33 cellular contexts compared by ENCODE assay signal in the genomic region with DNA sequence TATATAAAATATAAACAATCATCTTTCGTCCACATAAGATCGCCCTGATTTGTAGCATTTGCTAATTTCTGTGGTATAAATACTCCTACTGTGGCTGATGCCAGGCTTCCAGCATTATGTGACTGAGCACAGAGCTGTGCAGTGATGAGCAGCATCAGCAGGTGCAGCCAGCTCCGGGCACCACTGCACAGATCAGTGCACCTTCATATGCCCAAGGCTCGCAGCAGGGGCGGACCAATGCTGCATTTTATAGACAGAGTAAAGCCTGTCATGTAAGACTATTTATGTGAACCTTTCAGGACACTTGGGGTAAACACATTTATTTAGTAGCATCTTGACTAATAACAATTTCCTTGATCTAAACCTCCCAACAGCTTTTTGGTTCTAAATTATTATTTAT.
"Had no signal": no experiment of that assay in that cellular context is flagged by ENCODE, and none has a peak within 500 bp of the region (broad histone marks: within the 10 kb centered on the region; RNA-seq: fewer than 3 reads in every experiment).

No MANE protein-coding gene starts in this region.

- DNase-seq: activated CD4-positive, alpha-beta memory T cell treated with anti-CD3 and anti-CD28 coated beads for 36 hours; activated CD4-positive, alpha-beta T cell treated with anti-CD3 and anti-CD28 coated beads for 36 hours; activated CD4-positive, alpha-beta T cell treated with anti-CD3 and anti-CD28 coated beads, Interleukin-2, amount 10 ng/mL, durations not matched to agents 24 days and 14 days; activated CD4-positive, CD25-positive, alpha-beta regulatory T cell; activated CD4-positive, CD25-positive, alpha-beta regulatory T cell treated with anti-CD3 and anti-CD28 coated beads, Interleukin-2, amount 50 U/mL, for 72 hours; activated CD8-positive, alpha-beta memory T cell treated with anti-CD3 and anti-CD28 coated beads, Interleukin-2, amount 10 ng/mL, durations not matched to agents 7 days and 5 days; activated CD8-positive, alpha-beta memory T cell treated with anti-CD3 and anti-CD28 coated beads, Interleukin-2, amount 50 U/mL, for 4 hours; activated CD8-positive, alpha-beta T cell treated with anti-CD3 and anti-CD28 coated beads, Interleukin-2, amount 10 ng/mL, durations not matched to agents 7 days and 5 days; activated effector memory CD4-positive, alpha-beta T cell treated with Interleukin-2 at 50 U/mL for 16 hours; activated gamma-delta T cell treated with Interleukin-2 at 50 U/mL for 16 hours; activated naive CD4-positive, alpha-beta T cell treated with anti-CD3 and anti-CD28 coated beads, Interleukin-2, amount 50 U/mL, for 16 hours; activated naive CD4-positive, alpha-beta T cell treated with Interleukin-2 at 50 U/mL for 16 hours; activated T-cell treated with anti-CD3 and anti-CD28 coated beads, Interleukin-2, amount 50 U/mL, for 1 hour; amniotic stem cell; anterior cingulate cortex; caudate nucleus; cortex of kidney; dermis blood vessel endothelial cell; effector CD4-positive, alpha-beta T cell; effector memory CD8-positive, alpha-beta T cell; erythroblast; foreskin keratinocyte; gastrocnemius medialis; glutamatergic neuron; T-helper 17 cell; T1000; WERI-Rb-1 had no signal

- H3K9me3 Mint-ChIP-seq: activated CD4-positive, alpha-beta memory T cell treated with anti-CD3 and anti-CD28 coated beads for 36 hours; activated CD4-positive, alpha-beta T cell treated with anti-CD3 and anti-CD28 coated beads, Interleukin-2, amount 10 ng/mL, durations not matched to agents 24 days and 14 days; activated T-helper 17 cell treated with anti-CD3 and anti-CD28 coated beads, Interleukin-2, amount 50 U/mL, for 72 hours; effector memory CD8-positive, alpha-beta T cell; T-helper 2 cell treated with Interferon-gamma antibody and Interleukin-4, amounts not matched to agents 5 μg/mL and 100 μg/mL, for 36 hours had no signal

- H3K27ac ChIP-seq: esophagus muscularis mucosa, foreskin keratinocyte, gastrocnemius medialis, WERI-Rb-1 had no signal

- H3K4me1 Mint-ChIP-seq: activated T-helper 17 cell treated with anti-CD3 and anti-CD28 coated beads, Interleukin-2, amount 50 U/mL, for 72 hours had no signal

- H3K9me3 ChIP-seq: esophagus muscularis mucosa, gastrocnemius medialis had no signal

- H3K4me1 ChIP-seq: esophagus muscularis mucosa, foreskin keratinocyte, gastrocnemius medialis had no signal

- FAIRE-seq: astrocyte, colon had no signal

- ATAC-seq: activated CD4-positive, alpha-beta T cell treated with anti-CD3 and anti-CD28 coated beads for 36 hours; activated CD8-positive, alpha-beta memory T cell treated with anti-CD3 and anti-CD28 coated beads, Interleukin-2, amount 10 ng/mL, durations not matched to agents 7 days and 5 days; activated CD8-positive, alpha-beta T cell treated with anti-CD3 and anti-CD28 coated beads, Interleukin-2, amount 10 ng/mL, durations not matched to agents 7 days and 5 days; activated T-helper 17 cell treated with anti-CD3 and anti-CD28 coated beads, Interleukin-2, amount 50 U/mL, for 72 hours; effector memory CD8-positive, alpha-beta T cell; foreskin keratinocyte; gastrocnemius medialis; T-helper 17 cell had no signal

- H3K27me3 ChIP-seq: esophagus muscularis mucosa, foreskin keratinocyte, gastrocnemius medialis had no signal

- H3K4me3 ChIP-seq: esophagus muscularis mucosa, gastrocnemius medialis had no signal

- H3K4me3 Mint-ChIP-seq: activated CD4-positive, alpha-beta memory T cell treated with anti-CD3 and anti-CD28 coated beads for 36 hours; activated CD4-positive, alpha-beta T cell treated with anti-CD3 and anti-CD28 coated beads for 36 hours; activated CD4-positive, alpha-beta T cell treated with anti-CD3 and anti-CD28 coated beads, Interleukin-2, amount 10 ng/mL, durations not matched to agents 24 days and 14 days; activated CD8-positive, alpha-beta memory T cell treated with anti-CD3 and anti-CD28 coated beads, Interleukin-2, amount 10 ng/mL, durations not matched to agents 7 days and 5 days; activated CD8-positive, alpha-beta T cell treated with anti-CD3 and anti-CD28 coated beads, Interleukin-2, amount 10 ng/mL, durations not matched to agents 7 days and 5 days; activated naive CD8-positive, alpha-beta T cell; activated T-helper 17 cell treated with anti-CD3 and anti-CD28 coated beads, Interleukin-2, amount 50 U/mL, for 72 hours; effector memory CD8-positive, alpha-beta T cell; T-helper 17 cell; T-helper 2 cell treated with Interferon-gamma antibody and Interleukin-4, amounts not matched to agents 5 μg/mL and 100 μg/mL, for 36 hours had no signal

- H3K27ac Mint-ChIP-seq: activated CD4-positive, alpha-beta memory T cell treated with anti-CD3 and anti-CD28 coated beads for 36 hours; activated CD4-positive, alpha-beta T cell treated with anti-CD3 and anti-CD28 coated beads for 36 hours; activated CD4-positive, alpha-beta T cell treated with anti-CD3 and anti-CD28 coated beads, Interleukin-2, amount 10 ng/mL, durations not matched to agents 24 days and 14 days; activated CD8-positive, alpha-beta memory T cell treated with anti-CD3 and anti-CD28 coated beads, Interleukin-2, amount 10 ng/mL, durations not matched to agents 7 days and 5 days; activated CD8-positive, alpha-beta T cell treated with anti-CD3 and anti-CD28 coated beads, Interleukin-2, amount 10 ng/mL, durations not matched to agents 7 days and 5 days; activated naive CD8-positive, alpha-beta T cell; activated T-helper 17 cell treated with anti-CD3 and anti-CD28 coated beads, Interleukin-2, amount 50 U/mL, for 72 hours; T-helper 2 cell treated with Interferon-gamma antibody and Interleukin-4, amounts not matched to agents 5 μg/mL and 100 μg/mL, for 36 hours had no signal

- H3K27me3 Mint-ChIP-seq: activated CD4-positive, alpha-beta memory T cell treated with anti-CD3 and anti-CD28 coated beads for 36 hours; activated CD4-positive, alpha-beta T cell treated with anti-CD3 and anti-CD28 coated beads for 36 hours; activated CD4-positive, alpha-beta T cell treated with anti-CD3 and anti-CD28 coated beads, Interleukin-2, amount 10 ng/mL, durations not matched to agents 24 days and 14 days; activated CD8-positive, alpha-beta memory T cell treated with anti-CD3 and anti-CD28 coated beads, Interleukin-2, amount 10 ng/mL, durations not matched to agents 7 days and 5 days; activated naive CD8-positive, alpha-beta T cell; activated T-helper 17 cell treated with anti-CD3 and anti-CD28 coated beads, Interleukin-2, amount 50 U/mL, for 72 hours; effector memory CD8-positive, alpha-beta T cell; T-helper 17 cell had no signal

- H3K36me3 ChIP-seq: gastrocnemius medialis had no signal
